In the genomic region with DNA sequence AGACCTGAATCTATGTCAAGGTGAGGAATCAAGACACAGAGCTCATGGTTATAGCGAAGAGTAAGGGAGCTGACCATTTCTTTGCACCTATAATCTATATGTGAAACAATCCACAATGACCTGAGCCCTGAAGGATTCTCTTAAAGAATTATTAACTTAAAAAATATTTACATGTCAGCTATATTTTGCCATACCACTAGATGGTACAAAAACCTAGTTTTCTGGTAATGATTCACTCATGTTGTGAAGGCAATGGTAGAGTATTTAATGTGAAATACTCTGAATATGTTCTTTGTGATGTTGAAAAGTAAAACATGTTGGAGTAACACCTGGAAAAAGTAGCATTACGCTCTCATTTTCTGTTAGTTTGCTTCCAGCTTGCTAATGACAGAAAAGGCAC, we compare ENCODE assay signal across 20 cellular contexts. TPM values are rescaled to one million over a fixed set of nuclear protein-coding genes. Genes with fewer than 3 reads are reported as not detected.
A peak's percentile ranks its signal among the peaks of the same experiment; 100 is the strongest.
DNase-seq lines count a peak whose midpoint lies in the region; ATAC-seq and TF ChIP-seq lines count a peak whose summit lies in the region.
"Had no signal": no experiment of that assay in that cellular context is flagged by ENCODE, and none has a peak within 500 bp of the region (broad histone marks: within the 10 kb centered on the region; RNA-seq: fewer than 3 reads in every experiment).

No MANE protein-coding gene starts in this region.

- H3K27me3 ChIP-seq in breast epithelium, result peaks cover 0 to 33% of the 10 kb centered on the region in 2 donors

- peaks cover 22% of the 10 kb centered on the region for H3K27me3 Mint-ChIP-seq in MCF 10A (ENCODE audit: insufficient read depth, unreplicated experiment)
- peaks cover 1% of the 10 kb centered on the region; the same call in 1 of the 2 replicates for H3K27me3 Mint-ChIP-seq in HFFc6 (ENCODE audit: insufficient read depth)
- H3K27me3 Mint-ChIP-seq: naive thymus-derived CD8-positive, alpha-beta T cell; progenitor cell of endocrine pancreas had no signal

- BruUV-seq in MCF 10A (replicated peaks; lab: Mats Ljungman, UMichigan), result no TSS peak

- no peak overlapping the region for H3K27ac ChIP-seq in breast epithelium
- H3K27ac ChIP-seq: coronary artery, lower lobe of right lung had no signal

- H3K4me1 Mint-ChIP-seq in MCF 10A (ENCODE audit: insufficient read depth, unreplicated experiment), result no peaks in the 10 kb centered on the region
- no peaks in the 10 kb centered on the region for H3K4me1 Mint-ChIP-seq in HFFc6 (ENCODE audit: low read depth)
- H3K4me1 Mint-ChIP-seq in stimulated activated effector memory CD8-positive, alpha-beta T cell treated with anti-CD3 and anti-CD28 coated beads, Interleukin-12 subunit alpha, Interleukin-12 subunit beta, amount 100 ng/mL, for 72 hours, result peaks cover under 1% of the 10 kb centered on the region
- H3K4me1 Mint-ChIP-seq: H9 had no signal

- H3K36me3 Mint-ChIP-seq in MCF 10A (ENCODE audit: insufficient read depth, unreplicated experiment) (no peaks in the 10 kb centered on the region), HFFc6 (ENCODE audit: low read depth) (no peaks in the 10 kb centered on the region)
- H3K36me3 Mint-ChIP-seq in stimulated activated effector memory CD8-positive, alpha-beta T cell treated with anti-CD3 and anti-CD28 coated beads, Interleukin-12 subunit alpha, Interleukin-12 subunit beta, amount 100 ng/mL, for 72 hours, result no peaks in the 10 kb centered on the region
- H3K36me3 Mint-ChIP-seq: naive thymus-derived CD8-positive, alpha-beta T cell had no signal

- no peaks in the 10 kb centered on the region for H3K4me1 ChIP-seq in breast epithelium
- H3K4me1 ChIP-seq: lower lobe of right lung had no signal

- no peak for ATAC-seq in stimulated activated effector memory CD8-positive, alpha-beta T cell treated with anti-CD3 and anti-CD28 coated beads, Interleukin-12 subunit alpha, Interleukin-12 subunit beta, amount 100 ng/mL, for 72 hours
- ATAC-seq in GM19035 (IDR thresholded peaks at IDR 0.05; ENCODE audit: unreplicated experiment) (no peak), GM21515 (IDR thresholded peaks at IDR 0.05; ENCODE audit: unreplicated experiment) (no peak), HG02885 (IDR thresholded peaks at IDR 0.05; ENCODE audit: poor library complexity, unreplicated experiment) (no peak)
- ATAC-seq: lower lobe of right lung; naive thymus-derived CD8-positive, alpha-beta T cell; SK-N-SH treated with all-trans-retinoic acid at 6 μM for 48 hours had no signal

- TF ChIP-seq POLR2A in breast epithelium (IDR thresholded peaks at IDR 0.05), result no peak

- POLR2A ChIA-PET in MCF 10A (lab: Yijun Ruan, JAX), result interaction anchor here (0.7 to 0.9 kb wide), 2 partner anchors 12 to 16 kb away, joined by 4 read pairs; no protein-coding TSS in a partner anchor

- H3K36me3 ChIP-seq in breast epithelium, result no peaks in the 10 kb centered on the region
- H3K36me3 ChIP-seq: lower lobe of right lung had no signal

- H3K4me3 ChIP-seq in breast epithelium, result no peak overlapping the region
- H3K4me3 ChIP-seq: coronary artery, lower lobe of right lung had no signal

- TF ChIP-seq CTCF in MCF 10A (IDR thresholded peaks at IDR 0.05; ENCODE audit: unreplicated experiment), result no peak
- TF ChIP-seq CTCF in breast epithelium (IDR thresholded peaks at IDR 0.05), result no peak
- TF ChIP-seq CTCF in HFFc6 (IDR thresholded peaks at IDR 0.05), result peak; percentile 33

- H3K27ac Mint-ChIP-seq in MCF 10A (ENCODE audit: low read depth, unreplicated experiment), result no peak overlapping the region
- H3K27ac Mint-ChIP-seq in HFFc6, result no peak overlapping the region
- no peak overlapping the region for H3K27ac Mint-ChIP-seq in stimulated activated effector memory CD8-positive, alpha-beta T cell treated with anti-CD3 and anti-CD28 coated beads, Interleukin-12 subunit alpha, Interleukin-12 subunit beta, amount 100 ng/mL, for 72 hours
- H3K27ac Mint-ChIP-seq: H9, progenitor cell of endocrine pancreas had no signal

- intact Hi-C loops in MCF 10A (cut with micrococcal nuclease), result no loop called here
- intact Hi-C loops in breast epithelium (cut with DNase I; ENCODE audit: low total_unique reads), result no loop called here

- no peaks in the 10 kb centered on the region for H3K9me3 ChIP-seq in breast epithelium
- H3K9me3 ChIP-seq: lower lobe of right lung had no signal

- H3K9me3 Mint-ChIP-seq in MCF 10A (ENCODE audit: unreplicated experiment) (no peaks in the 10 kb centered on the region), HFFc6 (no peaks in the 10 kb centered on the region)
- H3K9me3 Mint-ChIP-seq in stimulated activated effector memory CD8-positive, alpha-beta T cell treated with anti-CD3 and anti-CD28 coated beads, Interleukin-12 subunit alpha, Interleukin-12 subunit beta, amount 100 ng/mL, for 72 hours, result no peaks in the 10 kb centered on the region
- H3K9me3 Mint-ChIP-seq: naive thymus-derived CD8-positive, alpha-beta T cell had no signal

- CTCF ChIA-PET in MCF 10A (lab: Yijun Ruan, JAX), result interaction anchor here (0.6 to 1.5 kb wide), 5 partner anchors 31 to 1607 kb away, joined by 3 to 4 read pairs (median 3); no protein-coding TSS in a partner anchor

- H3K4me3 Mint-ChIP-seq in MCF 10A (ENCODE audit: unreplicated experiment) (no peak overlapping the region), HFFc6 (no peak overlapping the region)
- no peak overlapping the region for H3K4me3 Mint-ChIP-seq in stimulated activated effector memory CD8-positive, alpha-beta T cell treated with anti-CD3 and anti-CD28 coated beads, Interleukin-12 subunit alpha, Interleukin-12 subunit beta, amount 100 ng/mL, for 72 hours
- H3K4me3 Mint-ChIP-seq: H9 had no signal

- DNase-seq in MCF 10A (ENCODE audit: unreplicated experiment), result peak; percentile 6
- DNase-seq in breast epithelium (ENCODE audit: low spot score in 2 of 2), result no peak
- DNase-seq in HFFc6, result no peak
- DNase-seq in OCI-M1 (lab: John Stamatoyannopoulos, UW), result peak; percentile 22
- DNase-seq in stimulated activated effector memory CD8-positive, alpha-beta T cell treated with anti-CD3 and anti-CD28 coated beads, Interleukin-12 subunit alpha, Interleukin-12 subunit beta, amount 100 ng/mL, for 72 hours (ENCODE audit: low spot score in 2 of 2), result no peak
- DNase-seq: activated gamma-delta T cell treated with Interleukin-2 at 50 U/mL for 16 hours; anterior cingulate cortex; H9; lower lobe of right lung; NCI-H1694; stimulated activated naive CD4-positive, alpha-beta T cell treated with Interleukin-2 at 50 U/mL for 16 hours had no signal

RNA-seq across cellular contexts. Expression of gene VGLL1, which starts 40.0 kb away (rescaled TPM):
- total RNA-seq in MCF 10A (2022), result not detected in 2 replicates
- total RNA-seq in breast epithelium, result 1 to 10 TPM in 2 of 3 donors, not detected in 1; 2.5 to 3.9 TPM
- total RNA-seq in HFFc6 (2021; fragmentation: NEBNext Ultra II Directional; extraction: Animal tissue kit (Norgen Biotek cat#: 25700)), result not detected
- total RNA-seq: A673; H9; lower lobe of right lung; naive thymus-derived CD8-positive, alpha-beta T cell; NCI-H460 had no signal

Comparison
In these comparisons a context has a peak if more than half of its experiments do, and no peak if none do; other contexts are left out.
1. DNase-seq: peak in MCF 10A (single experiment) and OCI-M1 (single experiment); none in breast epithelium (0 of 2), HFFc6 (single experiment) and stimulated activated effector memory CD8-positive, alpha-beta T cell treated with anti-CD3 and anti-CD28 coated beads, Interleukin-12 subunit alpha, Interleukin-12 subunit beta, amount 100 ng/mL, for 72 hours (0 of 2).